Comparison of ENCODE assay signal across 8 cellular contexts in genomic region chr15:63502137-63502801, GRCh38. TPM values are rescaled to one million over a fixed set of nuclear protein-coding genes. Genes with fewer than 3 reads are reported as not detected.
DNase-seq lines count a peak whose midpoint lies in the region; ATAC-seq and TF ChIP-seq lines count a peak whose summit lies in the region.

No MANE protein-coding gene starts in this region.

- peaks cover 28% of the 10 kb centered on the region for H3K79me2 ChIP-seq in HCT116 (ENCODE audit: insufficient read depth, low read length)

- peaks cover 31 to 53% of the 10 kb centered on the region in 2 experiments for H3K4me1 ChIP-seq in HCT116 (ENCODE audit: control insufficient read depth in 1 of 2, insufficient read depth in 2 of 2, low read length in 2 of 2)

- peak overlapping the region; percentile 84 for H3K4me2 ChIP-seq in HCT116 (ENCODE audit: low read length)

- no peak for ATAC-seq in HCT116
- no peak for ATAC-seq in T-cell (replicated peaks in 1 of 4)
- ATAC-seq in HG02938 (IDR thresholded peaks at IDR 0.05; ENCODE audit: unreplicated experiment) = no peak
- no peak for ATAC-seq in GM19452 (IDR thresholded peaks at IDR 0.05; ENCODE audit: unreplicated experiment)

- no peak for TF ChIP-seq POLR2A in HCT116 (IDR thresholded peaks at IDR 0.05; ENCODE audit: borderline replicate concordance, extremely low read depth, insufficient read depth, insufficient read length)

- DNase-seq in HCT116 (ENCODE audit: low read depth, low spot score) (no peak), T-cell (no peak), fibroblast of gingiva (ENCODE audit: low read depth) (peak; percentile 57), ACHN (no peak), A172 (ENCODE audit: low spot score) (no peak)

- CTCF ChIA-PET in HCT116 (lab: Charles Lee) (interaction anchor here (1.0 to 2.4 kb wide), 4 partner anchors 11 to 35 kb away, joined by 3 to 13 read pairs (median 8); no protein-coding TSS in a partner anchor), T-cell (lab: Charles Lee) (interaction anchor here in 1 of 2 donors (1.1 to 1.8 kb wide), 2 partner anchors 15 to 20 kb away, joined by 3 to 12 read pairs; no protein-coding TSS in a partner anchor)

- H4K20me1 ChIP-seq in HCT116 (ENCODE audit: insufficient read depth) = peaks cover 15% of the 10 kb centered on the region; the same call in 1 of the 2 replicates

- no peaks in the 10 kb centered on the region for H3K9me2 ChIP-seq in HCT116 (ENCODE audit: insufficient read depth)

- intact Hi-C loops in HCT116 (cut with micrococcal nuclease) = loop anchor here (5.0 kb wide), 1 partner anchor 960 kb away; the partner anchor contains the start of gene ZNF609

- peaks cover 3% of the 10 kb centered on the region for H3K36me3 Mint-ChIP-seq in T-cell

- RAD21 ChIA-PET in HCT116 (lab: Charles Lee; ENCODE audit: low non-redundant PET in 1 of 2, low total read pairs in 2 of 2, uncharacterized antibody in 2 of 2, unreplicated experiment in 2 of 2) = no interaction called here

- POLR2A ChIA-PET in HCT116 (lab: Charles Lee) = interaction anchor here (0.7 to 1.7 kb wide), 7 partner anchors 9 to 591 kb away, joined by 3 to 8 read pairs (median 4); partner anchors contain the start of gene CIAO2A
- POLR2A ChIA-PET in T-cell (lab: Charles Lee) = interaction anchor here (0.6 to 1.1 kb wide), 4 partner anchors 14 to 115 kb away, joined by 3 to 4 read pairs (median 3); no protein-coding TSS in a partner anchor

- peaks cover 59 to 63% (median 61%) of the 10 kb centered on the region in 3 donors for H3K4me1 Mint-ChIP-seq in T-cell

- H3K27me3 ChIP-seq in HCT116 (ENCODE audit: insufficient read depth, low read length) = no peaks in the 10 kb centered on the region

- no peak for TF ChIP-seq RAD21 in HCT116 (IDR thresholded peaks at IDR 0.05; ENCODE audit: low read depth)

- TF ChIP-seq CTCF in HCT116 (IDR thresholded peaks at IDR 0.05 in 2 of 3, conservative IDR thresholded peaks at IDR 0.05 in 1 of 3; ENCODE audit: borderline replicate concordance in 1 of 3, insufficient read depth in 1 of 3, low read depth in 2 of 3, low read length in 2 of 3) = no peak

- peak overlapping the region; percentile 79 for H3K9ac ChIP-seq in HCT116 (ENCODE audit: low read length)

- peak overlapping the region; percentile 90 to 92 (median 90) for H3K4me3 Mint-ChIP-seq in T-cell

- BruUV-seq in HCT116 (replicated peaks; lab: Mats Ljungman, UMichigan) = no TSS peak

- no peaks in the 10 kb centered on the region for H3K9me3 Mint-ChIP-seq in T-cell

- H3K4me3 ChIP-seq in HCT116 (replicated peaks in 1 of 2; ENCODE audit: low read depth in 1 of 2, low read length in 2 of 2) = peak overlapping the region; percentile 58 to 78
- no peak overlapping the region for H3K4me3 ChIP-seq in skin epidermis

- H3K27me3 Mint-ChIP-seq in T-cell = no peaks in the 10 kb centered on the region

- H3K27ac ChIP-seq in HCT116 (ENCODE audit: low read depth, low read length) (peak overlapping the region; percentile 94), skin epidermis (peak overlapping the region in 20 of 21 experiments; percentile 91 to 99 (median 97))

- no peaks in the 10 kb centered on the region for H3K9me3 ChIP-seq in HCT116 (ENCODE audit: control insufficient read depth in 1 of 2, insufficient read depth in 1 of 2, low read depth in 1 of 2, low read length in 2 of 2)

- H3K36me3 ChIP-seq in HCT116 (ENCODE audit: control insufficient read depth in 1 of 2, insufficient read depth in 2 of 2, low read length in 2 of 2) = no peaks in the 10 kb centered on the region

- H3K27ac Mint-ChIP-seq in T-cell = peak overlapping the region; percentile 99

- no peak overlapping the region for H2AFZ ChIP-seq in HCT116 (ENCODE audit: low read depth, low read length, poor library complexity, severe bottlenecking)

- in situ Hi-C loops in ACHN (cut with HindIII; ENCODE audit: low pct_ligation_motif_present, low pct_unique_long_range_greater_than_20kb, low sequenced_read_pairs) = no loop called here

TF ChIP-seq in HCT116, 20 proteins besides CTCF, POLR2A, EP300 and RAD21:
- TF ChIP-seq YY1 (IDR thresholded peaks at IDR 0.05; ENCODE audit: extremely low read depth, insufficient replicate concordance, low read depth, low read length) (no peak), CBX3 (IDR thresholded peaks at IDR 0.05; ENCODE audit: low read depth) (no peak), EZH2 (IDR thresholded peaks at IDR 0.05) (no peak), ELF1 (IDR thresholded peaks at IDR 0.05; ENCODE audit: borderline replicate concordance, low read depth) (no peak), ZFX (IDR thresholded peaks at IDR 0.05) (no peak), SP1 (IDR thresholded peaks at IDR 0.05; ENCODE audit: low read depth) (no peak), ATF3 (IDR thresholded peaks at IDR 0.05) (no peak), CEBPB (IDR thresholded peaks at IDR 0.05; ENCODE audit: low read depth) (no peak), JUND (IDR thresholded peaks at IDR 0.05) (no peak), MAX (IDR thresholded peaks at IDR 0.05) (no peak), TCF7L2 (IDR thresholded peaks at IDR 0.05; ENCODE audit: borderline replicate concordance, extremely low read depth, insufficient read depth, insufficient read length) (no peak), SIN3A (IDR thresholded peaks at IDR 0.05; ENCODE audit: low read depth) (no peak), EGR1 (IDR thresholded peaks at IDR 0.05; ENCODE audit: low read depth) (no peak), REST (IDR thresholded peaks at IDR 0.05; ENCODE audit: low read depth) (no peak), SRF (IDR thresholded peaks at IDR 0.05; ENCODE audit: low read depth) (no peak), EZH2phosphoT487 (IDR thresholded peaks at IDR 0.05; ENCODE audit: borderline replicate concordance) (no peak)

RNA-seq across cellular contexts. Expression of gene USP3, which starts 2.1 kb away (rescaled TPM):
- total RNA-seq in HCT116 (2021; ENCODE audit: unreplicated experiment) (61.6 TPM), T-cell (100 to 1,000 TPM; 123 to 265 (median 130) TPM)
- polyA plus RNA-seq in HCT116 (2012) = 36.3 and 40.8 TPM in 2 replicates
- total RNA-seq in A172 (2014; rRNA removed; shearing (Covaris generic)) = 24.3 and 27.7 TPM in 2 replicates

Comparison
In these comparisons a context has a peak if more than half of its experiments do, and no peak if none do; other contexts are left out.
1. H3K4me3 ChIP-seq: peak in HCT116 (2 of 2); none in skin epidermis (0 of 7).